ENCODE assay signal across 1 cellular context in genomic region chr19:36140289-36141038, GRCh38.
TF ChIP-seq lines count a peak whose summit lies in the region.

No MANE protein-coding gene starts in this region.

TF ChIP-seq in K562, 482 proteins besides CTCF, POLR2A, EP300 and RAD21 (continued from another document and continues in another):
- peak; percentile 4 to 14; a peak in 1 of 4 replicates for TF ChIP-seq UBTF (IDR thresholded peaks at IDR 0.05; ENCODE audit: borderline replicate concordance in 1 of 2, low read depth in 2 of 2, low read length in 2 of 2)
- TF ChIP-seq SAFB (IDR thresholded peaks at IDR 0.05; ENCODE audit: borderline replicate concordance, low read depth, low read length): no peak
- TF ChIP-seq ZBTB7A (IDR thresholded peaks at IDR 0.05; ENCODE audit: borderline replicate concordance, control insufficient read depth, low read depth, low read length): peak; percentile 78
- TF ChIP-seq ZNF609 (CRISPR knock-in tag; IDR thresholded peaks at IDR 0.05; ENCODE audit: borderline replicate concordance): no peak
- no peak for TF ChIP-seq ZBTB40 (IDR thresholded peaks at IDR 0.05)
- TF ChIP-seq ZBTB40 (CRISPR knock-in tag; IDR thresholded peaks at IDR 0.05): no peak
- no peak for TF ChIP-seq MTF1 (CRISPR knock-in tag; IDR thresholded peaks at IDR 0.05; ENCODE audit: borderline replicate concordance)
- TF ChIP-seq PHB2 (IDR thresholded peaks at IDR 0.05; ENCODE audit: low read depth): no peak
- TF ChIP-seq TRIM24 (IDR thresholded peaks at IDR 0.05): no peak
- no peak for TF ChIP-seq FIP1L1 (IDR thresholded peaks at IDR 0.05; ENCODE audit: low read depth, low read length, poor library complexity, severe bottlenecking)
- TF ChIP-seq EHMT2 (IDR thresholded peaks at IDR 0.05): no peak
- TF ChIP-seq HMBOX1 (IDR thresholded peaks at IDR 0.05): no peak
- TF ChIP-seq SAFB2 (IDR thresholded peaks at IDR 0.05; ENCODE audit: borderline replicate concordance, low read depth, low read length, severe bottlenecking): no peak
- TF ChIP-seq ATF3 (IDR thresholded peaks at IDR 0.05): no peak
- TF ChIP-seq ATF3 (CRISPR knock-in tag; conservative IDR thresholded peaks at IDR 0.05): 0 out of 2 replicates have a peak, but pooled peaks have one; percentile 60
- TF ChIP-seq MAFF (IDR thresholded peaks at IDR 0.05; ENCODE audit: low read length): no peak
- 0 out of 2 replicates have a peak, but pooled peaks have one; percentile 29 for TF ChIP-seq HMG20B (CRISPR knock-in tag; IDR thresholded peaks at IDR 0.05)
- no peak for TF ChIP-seq FUS (optimal IDR thresholded peaks at IDR 0.05; ENCODE audit: low read depth, low read length)
- TF ChIP-seq RNF2 (IDR thresholded peaks at IDR 0.05): no peak
- TF ChIP-seq KLF6 (CRISPR knock-in tag; IDR thresholded peaks at IDR 0.05; ENCODE audit: borderline replicate concordance): no peak
- TF ChIP-seq USF1 (CRISPR knock-in tag; IDR thresholded peaks at IDR 0.05): 0 out of 2 replicates have a peak, but pooled peaks have one; percentile 14
- TF ChIP-seq EGR1 (conservative IDR thresholded peaks at IDR 0.05): peak; percentile 52; the same call in 1 of the 2 replicates
- TF ChIP-seq SRSF3 (IDR thresholded peaks at IDR 0.05; ENCODE audit: insufficient read depth, low read length): no peak
- peak; percentile 49 for TF ChIP-seq SAP30 (IDR thresholded peaks at IDR 0.05; ENCODE audit: borderline replicate concordance, insufficient read depth, low read depth, low read length, poor library complexity, severe bottlenecking)
- TF ChIP-seq ZNF224 (CRISPR knock-in tag; IDR thresholded peaks at IDR 0.05): peak; percentile 10; the same call in 1 of the 2 replicates
- TF ChIP-seq TFAP4 (CRISPR knock-in tag; IDR thresholded peaks at IDR 0.05; ENCODE audit: borderline replicate concordance): peak; percentile 95
- TF ChIP-seq FOXJ2 (tag; IDR thresholded peaks at IDR 0.05): no peak; the same call in 1 of the 2 replicates
- TF ChIP-seq GABPB1 (CRISPR knock-in tag; IDR thresholded peaks at IDR 0.05): peak; percentile 55; the same call in 1 of the 2 replicates
- TF ChIP-seq POLR2G (IDR thresholded peaks at IDR 0.05; ENCODE audit: low read depth, low read length): no peak
- TF ChIP-seq SETDB1 (IDR thresholded peaks at IDR 0.05; ENCODE audit: low read length): no peak
- TF ChIP-seq E2F8 (IDR thresholded peaks at IDR 0.05; ENCODE audit: low read depth, partially characterized antibody): no peak
- TF ChIP-seq SIX5 (IDR thresholded peaks at IDR 0.05; ENCODE audit: borderline replicate concordance in 1 of 2, insufficient read depth in 1 of 2, low read depth in 1 of 2, low read length in 2 of 2): no peak
- TF ChIP-seq SREBF1 (IDR thresholded peaks at IDR 0.05; ENCODE audit: borderline replicate concordance, low read depth, low read length): 0 out of 2 replicates have a peak, but pooled peaks have one; percentile 3
